ENCODE assay signal across 24 cellular contexts in the genomic region with DNA sequence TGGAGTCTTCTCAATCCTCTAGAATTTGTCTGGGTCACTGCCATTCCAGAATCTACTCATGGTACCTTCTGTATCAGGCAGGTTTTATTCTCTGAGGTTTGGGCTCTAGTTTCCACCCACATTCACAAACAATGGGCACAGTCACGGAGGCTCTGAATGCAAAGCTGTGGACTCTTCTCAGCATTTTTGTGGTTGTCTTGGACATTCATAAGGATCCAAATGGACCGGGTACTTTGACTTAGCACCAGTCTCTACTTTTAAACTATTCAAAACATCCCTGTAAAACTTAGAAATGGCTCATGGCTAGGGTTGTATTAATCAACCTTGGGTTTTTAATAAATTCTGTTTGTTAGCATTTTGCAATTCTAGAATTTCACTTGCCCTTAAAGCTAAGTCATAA.
"Had no signal": no experiment of that assay in that cellular context is flagged by ENCODE, and none has a peak within 500 bp of the region (broad histone marks: within the 10 kb centered on the region; RNA-seq: fewer than 3 reads in every experiment).

No MANE protein-coding gene starts in this region.

- H3K9ac ChIP-seq: parathyroid adenoma had no signal

- H3K27me3 ChIP-seq: tibial nerve had no signal

- H3K27ac Mint-ChIP-seq: activated CD4-positive, alpha-beta memory T cell treated with anti-CD3 and anti-CD28 coated beads for 36 hours; activated CD4-positive, alpha-beta T cell treated with anti-CD3 and anti-CD28 coated beads, Interleukin-2, amount 10 ng/mL, durations not matched to agents 24 days and 14 days; activated naive CD4-positive, alpha-beta T cell treated with anti-CD3 and anti-CD28 coated beads, Interleukin-2, amount 10 ng/mL, durations not matched to agents 7 days and 5 days; activated naive CD8-positive, alpha-beta T cell treated with anti-CD3 and anti-CD28 coated beads, Interleukin-2, amount 10 ng/mL, durations not matched to agents 7 days and 5 days; activated T-cell treated with anti-CD3 and anti-CD28 coated beads, Interleukin-2, amount 50 U/mL, for 24 hours; endodermal cell; naive thymus-derived CD4-positive, alpha-beta T cell; stimulated activated effector memory CD8-positive, alpha-beta T cell treated with anti-CD3 and anti-CD28 coated beads, Interleukin-12 subunit alpha, Interleukin-12 subunit beta, amount 100 ng/mL, for 72 hours; stimulated activated naive CD8-positive, alpha-beta T cell treated with anti-CD3 and anti-CD28 coated beads, Interleukin-15, Interleukin-2, amounts not matched to agents 100 ng/mL and 50 ng/mL, for 24 hours; T-helper 17 cell had no signal

- H3K79me2 ChIP-seq: parathyroid adenoma had no signal

- H3K4me1 Mint-ChIP-seq: activated CD4-positive, alpha-beta T cell treated with anti-CD3 and anti-CD28 coated beads, Interleukin-2, amount 10 ng/mL, durations not matched to agents 24 days and 14 days; activated naive CD4-positive, alpha-beta T cell treated with anti-CD3 and anti-CD28 coated beads, Interleukin-2, amount 10 ng/mL, durations not matched to agents 7 days and 5 days; activated naive CD8-positive, alpha-beta T cell treated with anti-CD3 and anti-CD28 coated beads, Interleukin-2, amount 10 ng/mL, durations not matched to agents 7 days and 5 days; endodermal cell; naive thymus-derived CD4-positive, alpha-beta T cell; stimulated activated effector memory CD8-positive, alpha-beta T cell treated with anti-CD3 and anti-CD28 coated beads, Interleukin-12 subunit alpha, Interleukin-12 subunit beta, amount 100 ng/mL, for 72 hours; T-helper 17 cell had no signal

- H3K27ac ChIP-seq: left ventricle myocardium inferior, parathyroid adenoma had no signal

- H3K4me3 ChIP-seq: left ventricle myocardium inferior, tibial nerve had no signal

- H3K4me3 Mint-ChIP-seq: activated CD4-positive, alpha-beta memory T cell treated with anti-CD3 and anti-CD28 coated beads for 36 hours; activated CD4-positive, alpha-beta T cell treated with anti-CD3 and anti-CD28 coated beads, Interleukin-2, amount 10 ng/mL, durations not matched to agents 24 days and 14 days; activated naive CD4-positive, alpha-beta T cell treated with anti-CD3 and anti-CD28 coated beads, Interleukin-2, amount 10 ng/mL, durations not matched to agents 7 days and 5 days; activated naive CD8-positive, alpha-beta T cell treated with anti-CD3 and anti-CD28 coated beads, Interleukin-2, amount 10 ng/mL, durations not matched to agents 7 days and 5 days; activated T-cell treated with anti-CD3 and anti-CD28 coated beads, Interleukin-2, amount 50 U/mL, for 24 hours; endodermal cell; naive thymus-derived CD4-positive, alpha-beta T cell; stimulated activated effector memory CD8-positive, alpha-beta T cell treated with anti-CD3 and anti-CD28 coated beads, Interleukin-12 subunit alpha, Interleukin-12 subunit beta, amount 100 ng/mL, for 72 hours; stimulated activated naive CD8-positive, alpha-beta T cell treated with anti-CD3 and anti-CD28 coated beads, Interleukin-15, Interleukin-2, amounts not matched to agents 100 ng/mL and 50 ng/mL, for 24 hours; T-helper 17 cell had no signal

- H3K36me3 Mint-ChIP-seq: activated CD4-positive, alpha-beta memory T cell treated with anti-CD3 and anti-CD28 coated beads for 36 hours; activated naive CD4-positive, alpha-beta T cell treated with anti-CD3 and anti-CD28 coated beads, Interleukin-2, amount 10 ng/mL, durations not matched to agents 7 days and 5 days; activated naive CD8-positive, alpha-beta T cell treated with anti-CD3 and anti-CD28 coated beads, Interleukin-2, amount 10 ng/mL, durations not matched to agents 7 days and 5 days; naive thymus-derived CD4-positive, alpha-beta T cell; stimulated activated effector memory CD8-positive, alpha-beta T cell treated with anti-CD3 and anti-CD28 coated beads, Interleukin-12 subunit alpha, Interleukin-12 subunit beta, amount 100 ng/mL, for 72 hours had no signal

- DNase-seq: activated CD4-positive, alpha-beta memory T cell treated with anti-CD3 and anti-CD28 coated beads for 36 hours; activated CD4-positive, alpha-beta T cell treated with anti-CD3 and anti-CD28 coated beads, Interleukin-2, amount 10 ng/mL, durations not matched to agents 24 days and 14 days; activated CD4-positive, CD25-positive, alpha-beta regulatory T cell treated with anti-CD3 and anti-CD28 coated beads, Interleukin-2, amount 50 U/mL, for 72 hours; activated CD8-positive, alpha-beta memory T cell treated with anti-CD3 and anti-CD28 coated beads, Interleukin-2, amount 50 U/mL, for 48 hours; activated gamma-delta T cell; activated naive CD4-positive, alpha-beta T cell treated with anti-CD3 and anti-CD28 coated beads, Interleukin-2, amount 10 ng/mL, durations not matched to agents 7 days and 5 days; activated naive CD8-positive, alpha-beta T cell treated with anti-CD3 and anti-CD28 coated beads, Interleukin-2, amount 10 ng/mL, durations not matched to agents 7 days and 5 days; activated T-cell treated with anti-CD3 and anti-CD28 coated beads, Interleukin-2, amount 50 U/mL, for 24 hours; amniotic stem cell; central memory CD4-positive, alpha-beta T cell; endodermal cell; foreskin melanocyte; left ventricle myocardium inferior; naive thymus-derived CD4-positive, alpha-beta T cell; right cardiac atrium; stimulated activated CD4-positive, alpha-beta T cell treated with anti-CD3 and anti-CD28 coated beads, Interleukin-12 subunit alpha, Interleukin-12 subunit beta, amount 100 ng/mL, for 4 hours; stimulated activated CD4-positive, alpha-beta T cell treated with anti-CD3 and anti-CD28 coated beads, Interleukin-4, amount 100 ng/mL, for 24 hours; T-helper 17 cell; T1000 had no signal

- ATAC-seq: esophagus mucosa; naive thymus-derived CD4-positive, alpha-beta T cell; right cardiac atrium; stimulated activated effector memory CD8-positive, alpha-beta T cell treated with anti-CD3 and anti-CD28 coated beads, Interleukin-12 subunit alpha, Interleukin-12 subunit beta, amount 100 ng/mL, for 72 hours; T-helper 17 cell had no signal

- H3K9me3 Mint-ChIP-seq: activated CD4-positive, alpha-beta memory T cell treated with anti-CD3 and anti-CD28 coated beads for 36 hours; activated CD4-positive, alpha-beta T cell treated with anti-CD3 and anti-CD28 coated beads, Interleukin-2, amount 10 ng/mL, durations not matched to agents 24 days and 14 days; activated naive CD4-positive, alpha-beta T cell treated with anti-CD3 and anti-CD28 coated beads, Interleukin-2, amount 10 ng/mL, durations not matched to agents 7 days and 5 days; activated naive CD8-positive, alpha-beta T cell treated with anti-CD3 and anti-CD28 coated beads, Interleukin-2, amount 10 ng/mL, durations not matched to agents 7 days and 5 days; activated T-cell treated with anti-CD3 and anti-CD28 coated beads, Interleukin-2, amount 50 U/mL, for 24 hours; stimulated activated effector memory CD8-positive, alpha-beta T cell treated with anti-CD3 and anti-CD28 coated beads, Interleukin-12 subunit alpha, Interleukin-12 subunit beta, amount 100 ng/mL, for 72 hours; stimulated activated naive CD8-positive, alpha-beta T cell treated with anti-CD3 and anti-CD28 coated beads, Interleukin-15, Interleukin-2, amounts not matched to agents 100 ng/mL and 50 ng/mL, for 24 hours had no signal

- H3K4me1 ChIP-seq: left ventricle myocardium inferior, parathyroid adenoma had no signal

- H3K36me3 ChIP-seq: left ventricle myocardium inferior, tibial nerve had no signal

- H2AFZ ChIP-seq: parathyroid adenoma had no signal
